ENCODE assay signal across 7 cellular contexts in genomic region chr2:231666171-231667095, GRCh38. TPM values are rescaled to one million over a fixed set of nuclear protein-coding genes. Genes with fewer than 3 reads are reported as not detected.
A peak's percentile ranks its signal among the peaks of the same experiment; 100 is the strongest.
DNase-seq lines count a peak whose midpoint lies in the region; ATAC-seq and TF ChIP-seq lines count a peak whose summit lies in the region.

No MANE protein-coding gene starts in this region.

- peak; percentile 96 for DNase-seq in GM12865 (ENCODE audit: low read depth)
- DNase-seq in H9 = peak; percentile 97
- DNase-seq in MM.1S = peak; percentile 51
- DNase-seq in amniotic epithelial cell (ENCODE audit: low read depth) = peak; percentile 91
- peak; percentile 96 to 98 (median 98) for DNase-seq in right cardiac atrium
- peak; percentile 72 to 98 (median 84) for DNase-seq in posterior cingulate gyrus
- no peak for DNase-seq in activated CD4-positive, alpha-beta memory T cell treated with anti-CD3 and anti-CD28 coated beads, Interleukin-2, amount 10 ng/mL, durations not matched to agents 7 days and 5 days

- no peaks in the 10 kb centered on the region for H3K27me3 ChIP-seq in H9 (ENCODE audit: insufficient read depth, low read length)
- H3K27me3 ChIP-seq in MM.1S (replicated peaks; ENCODE audit: insufficient read depth, low read length) = no peaks in the 10 kb centered on the region
- no peaks in the 10 kb centered on the region for H3K27me3 ChIP-seq in right cardiac atrium (ENCODE audit: control insufficient read depth, insufficient read depth)

- H3T11ph ChIP-seq in H9 (ENCODE audit: low read length) = no peak overlapping the region

- peak overlapping the region; percentile 85 for H3K27ac ChIP-seq in H9 (ENCODE audit: insufficient read length, low read depth, low read length)
- peak overlapping the region; percentile 30; the same call in 1 of the 2 replicates for H3K27ac ChIP-seq in MM.1S (ENCODE audit: low read length)
- peak overlapping the region; percentile 89 for H3K27ac ChIP-seq in right cardiac atrium (ENCODE audit: low read length)

- peak overlapping the region; percentile 91 for H3K14ac ChIP-seq in H9 (ENCODE audit: insufficient read depth, low read length)

- no peaks in the 10 kb centered on the region for H3K79me2 ChIP-seq in H9 (ENCODE audit: insufficient read depth, low read length)
- no peaks in the 10 kb centered on the region for H3K79me2 ChIP-seq in MM.1S (ENCODE audit: low read length)

- H3K36me3 ChIP-seq in MM.1S (replicated peaks; ENCODE audit: insufficient read depth, low read length) = no peaks in the 10 kb centered on the region

- peak overlapping the region; percentile 7; the same call in 1 of the 2 replicates for H3K4ac ChIP-seq in H9 (ENCODE audit: low read depth, low read length)

- intact Hi-C loops in right cardiac atrium (cut with DNase I) (loop anchor here in 1 of 4 donors (2.0 kb wide), 1 partner anchor 54 kb away; no protein-coding TSS in a partner anchor), posterior cingulate gyrus (cut with DNase I) (no loop called here)

- H3K23ac ChIP-seq in H9 (ENCODE audit: insufficient read length, low read depth, low read length) = no peak overlapping the region

- H2AK5ac ChIP-seq in H9 (ENCODE audit: insufficient read length, low read length) = no peak overlapping the region

- H2BK15ac ChIP-seq in H9 (ENCODE audit: low read depth, low read length) = no peak overlapping the region

- peaks cover 0 to 3% of the 10 kb centered on the region in 2 experiments; a peak in 2 of 5 replicates for H3K9me3 Mint-ChIP-seq in H9
- H3K9me3 Mint-ChIP-seq in activated CD4-positive, alpha-beta memory T cell treated with anti-CD3 and anti-CD28 coated beads, Interleukin-2, amount 10 ng/mL, durations not matched to agents 7 days and 5 days = no peaks in the 10 kb centered on the region

- H4K5ac ChIP-seq in H9 (ENCODE audit: insufficient read length, low read depth, low read length) = peak overlapping the region; percentile 20

- H3K4me3 ChIP-seq in GM12865 (ENCODE audit: low read depth, low read length) = peak overlapping the region; percentile 64
- H3K4me3 ChIP-seq in MM.1S (ENCODE audit: low read length) = peak overlapping the region; percentile 37; the same call in 1 of the 2 replicates
- peak overlapping the region; percentile 36 for H3K4me3 ChIP-seq in right cardiac atrium (ENCODE audit: low read length)

- H4K20me1 ChIP-seq in H9 (ENCODE audit: control insufficient read depth, insufficient read depth, insufficient read length) (no peaks in the 10 kb centered on the region), MM.1S (ENCODE audit: insufficient read depth, low read length) (no peaks in the 10 kb centered on the region)

- H3K23me2 ChIP-seq in H9 (ENCODE audit: insufficient read length, low read depth, low read length, poor library complexity, severe bottlenecking) = peaks cover 3% of the 10 kb centered on the region

- H2BK120ac ChIP-seq in H9 (ENCODE audit: low read depth, low read length, poor library complexity, severe bottlenecking) = peak overlapping the region; percentile 24

- peak overlapping the region; percentile 58 for H3K9ac ChIP-seq in H9 (ENCODE audit: extremely low read depth, insufficient read length, low read length)
- peak overlapping the region; percentile 68 for H3K9ac ChIP-seq in MM.1S (ENCODE audit: low read length)

- CTCF ChIA-PET in activated CD4-positive, alpha-beta memory T cell treated with anti-CD3 and anti-CD28 coated beads, Interleukin-2, amount 10 ng/mL, durations not matched to agents 7 days and 5 days (lab: Charles Lee) = interaction anchor here (0.6 to 14.0 kb wide), 3 partner anchors 9 to 27 kb away, joined by 3 to 116 read pairs (median 4); no protein-coding TSS in a partner anchor

- peak overlapping the region; percentile 57 for H2BK12ac ChIP-seq in H9 (ENCODE audit: insufficient read length, low read depth, low read length)

- no peaks in the 10 kb centered on the region for H3K79me1 ChIP-seq in H9 (ENCODE audit: insufficient read depth, low read depth, low read length, poor library complexity, severe bottlenecking)

- POLR2A ChIA-PET in activated CD4-positive, alpha-beta memory T cell treated with anti-CD3 and anti-CD28 coated beads, Interleukin-2, amount 10 ng/mL, durations not matched to agents 7 days and 5 days (lab: Charles Lee) = interaction anchor here (0.9 to 8.2 kb wide), 5 partner anchors 41 to 53 kb away, joined by 3 to 37 read pairs (median 6); partner anchors contain the start of gene PTMA

- H3K18ac ChIP-seq in H9 (ENCODE audit: insufficient read length, low read depth, low read length) = peak overlapping the region; percentile 91

- TF ChIP-seq CTCF in GM12865 (IDR thresholded peaks at IDR 0.05; ENCODE audit: insufficient read depth, low read depth, low read length, missing control alignments) (no peak), H9 (conservative IDR thresholded peaks at IDR 0.05) (no peak), MM.1S (IDR thresholded peaks at IDR 0.05; ENCODE audit: low read length) (no peak)

- H2BK5ac ChIP-seq in H9 (ENCODE audit: insufficient read length, low read length) = no peak overlapping the region

- H2BK20ac ChIP-seq in H9 (ENCODE audit: low read depth, low read length, poor library complexity, severe bottlenecking) = no peak overlapping the region

- peaks cover 2% of the 10 kb centered on the region for H3K27me3 Mint-ChIP-seq in H9 (ENCODE audit: low read depth)
- no peaks in the 10 kb centered on the region for H3K27me3 Mint-ChIP-seq in activated CD4-positive, alpha-beta memory T cell treated with anti-CD3 and anti-CD28 coated beads, Interleukin-2, amount 10 ng/mL, durations not matched to agents 7 days and 5 days

- peaks cover 8% of the 10 kb centered on the region; the same call in 1 of the 2 replicates for H3K4me1 ChIP-seq in H9 (ENCODE audit: insufficient read depth, low read length)
- peaks cover 6% of the 10 kb centered on the region; the same call in 1 of the 2 replicates for H3K4me1 ChIP-seq in MM.1S (ENCODE audit: low read length)
- H3K4me1 ChIP-seq in right cardiac atrium (ENCODE audit: control insufficient read depth, insufficient read depth, low read length) = peaks cover 5% of the 10 kb centered on the region

- H3K4me3 Mint-ChIP-seq in H9 = peak overlapping the region; percentile 52 to 70
- no peak overlapping the region for H3K4me3 Mint-ChIP-seq in activated CD4-positive, alpha-beta memory T cell treated with anti-CD3 and anti-CD28 coated beads, Interleukin-2, amount 10 ng/mL, durations not matched to agents 7 days and 5 days

- H3K27ac Mint-ChIP-seq in H9 = peak overlapping the region; percentile 91 to 98 (median 97)
- no peak overlapping the region for H3K27ac Mint-ChIP-seq in activated CD4-positive, alpha-beta memory T cell treated with anti-CD3 and anti-CD28 coated beads, Interleukin-2, amount 10 ng/mL, durations not matched to agents 7 days and 5 days

- peak; percentile 91 to 94 for ATAC-seq in right cardiac atrium

- H3K56ac ChIP-seq in H9 (ENCODE audit: insufficient read length, low read depth, low read length) = no peak overlapping the region

- no peak overlapping the region for H4K8ac ChIP-seq in H9 (replicated peaks; ENCODE audit: insufficient read length, low read depth, low read length)

- H2AFZ ChIP-seq in H9 (ENCODE audit: low read length) (no peak overlapping the region), MM.1S (ENCODE audit: low read length) (peak overlapping the region; percentile 57)

- H3F3A ChIP-seq in MM.1S (ENCODE audit: insufficient read depth, low read length) = peaks cover 4% of the 10 kb centered on the region

- no CpG with 5 or more reads among the region's 32 CpGs for WGBS in H9 (ENCODE audit: extremely low coverage, insufficient read length, low lambda C conversion rate)
- 3% methylated on average over 32 of the region's 32 CpGs for WGBS in right cardiac atrium

- H3K36me3 Mint-ChIP-seq in H9 (ENCODE audit: insufficient read depth in 1 of 3, low read depth in 3 of 3) = peaks cover 0 to 3% (median 0%) of the 10 kb centered on the region in 3 experiments; a peak in 2 of 7 replicates
- no peaks in the 10 kb centered on the region for H3K36me3 Mint-ChIP-seq in activated CD4-positive, alpha-beta memory T cell treated with anti-CD3 and anti-CD28 coated beads, Interleukin-2, amount 10 ng/mL, durations not matched to agents 7 days and 5 days (ENCODE audit: low read depth)

- H3K4me1 Mint-ChIP-seq in H9 = peaks cover 28 to 44% of the 10 kb centered on the region in 2 experiments
- peaks cover 25% of the 10 kb centered on the region for H3K4me1 Mint-ChIP-seq in activated CD4-positive, alpha-beta memory T cell treated with anti-CD3 and anti-CD28 coated beads, Interleukin-2, amount 10 ng/mL, durations not matched to agents 7 days and 5 days

- H4K91ac ChIP-seq in H9 (ENCODE audit: insufficient read length, low read depth, low read length) = peak overlapping the region; percentile 92

- no peaks in the 10 kb centered on the region for H3K9me2 ChIP-seq in MM.1S (replicated peaks; ENCODE audit: insufficient read depth, low read length)

- H3K9me3 ChIP-seq in H9 (ENCODE audit: control insufficient read depth, low read depth, low read length) (no peaks in the 10 kb centered on the region), MM.1S (replicated peaks; ENCODE audit: insufficient read depth, low read length) (no peaks in the 10 kb centered on the region), right cardiac atrium (ENCODE audit: control insufficient read depth, low read length) (no peaks in the 10 kb centered on the region)

- peak overlapping the region; percentile 43 for H3K4me2 ChIP-seq in H9 (ENCODE audit: insufficient read depth, insufficient read length, low read length)
- H3K4me2 ChIP-seq in MM.1S (ENCODE audit: low read depth, low read length) = peak overlapping the region; percentile 63

RNA-seq across cellular contexts. Expression of gene PTMA, which starts 41.9 kb away (rescaled TPM):
- total RNA-seq in H9 (2021) (1,963 and 2,010 TPM in 2 replicates), right cardiac atrium (100 to 1,000 TPM; 231 to 324 (median 314) TPM)
- 480 TPM for polyA plus RNA-seq in right cardiac atrium
- total RNA-seq in activated CD4-positive, alpha-beta memory T cell treated with anti-CD3 and anti-CD28 coated beads, Interleukin-2, amount 10 ng/mL, durations not matched to agents 7 days and 5 days = 1,000 to 10,000 TPM; 1,300 to 1,326 TPM

Comparison
In these comparisons a context has a peak if more than half of its experiments do, and no peak if none do; other contexts are left out.
1. H3K27ac ChIP-seq: peak in every context shown above with its lines; median percentile 89 in right cardiac atrium; 85 in H9; 30 in MM.1S.